8 cellular contexts compared by ENCODE assay signal in genomic region chrX:41734530-41734929, GRCh38. TPM values are rescaled to one million over a fixed set of nuclear protein-coding genes. Genes with fewer than 3 reads are reported as not detected.
DNase-seq lines count a peak whose midpoint lies in the region; ATAC-seq, FAIRE-seq and TF ChIP-seq lines count a peak whose summit lies in the region.

No MANE protein-coding gene starts in this region.

- H3K36me3 ChIP-seq in SJCRH30: no peaks in the 10 kb centered on the region

- peak; percentile 35 for ATAC-seq in GM18868 (IDR thresholded peaks at IDR 0.05; ENCODE audit: unreplicated experiment)
- ATAC-seq in HG02840 (IDR thresholded peaks at IDR 0.05; ENCODE audit: low FRiP score, unreplicated experiment): no peak
- ATAC-seq in HG03280 (IDR thresholded peaks at IDR 0.05; ENCODE audit: unreplicated experiment): no peak
- no peak for ATAC-seq in GM21515 (IDR thresholded peaks at IDR 0.05; ENCODE audit: unreplicated experiment)

- TF ChIP-seq CTCF in fibroblast of mammary gland (conservative IDR thresholded peaks at IDR 0.05; ENCODE audit: control insufficient read depth, insufficient read depth, low read depth, low read length): peak; percentile 55

- peak; percentile 12 for DNase-seq in AG20443 (ENCODE audit: low spot score)
- peak; percentile 4 to 37 for DNase-seq in SJCRH30
- DNase-seq in fibroblast of mammary gland (ENCODE audit: low read depth): peak; percentile 40
- peak; percentile 5 for DNase-seq in urothelium cell line (ENCODE audit: low spot score)

- no peak overlapping the region for H3K27ac ChIP-seq in SJCRH30

- H3K4me3 ChIP-seq in SJCRH30 (no peak overlapping the region), fibroblast of mammary gland (ENCODE audit: control insufficient read depth, low read depth, low read length) (no peak overlapping the region)

- no peaks in the 10 kb centered on the region for H3K27me3 ChIP-seq in SJCRH30

- FAIRE-seq in urothelium cell line (lab: Jason Lieb, UNC): no peak

- H3K9me3 ChIP-seq in SJCRH30 (replicated peaks): no peaks in the 10 kb centered on the region

- no peaks in the 10 kb centered on the region for H3K4me1 ChIP-seq in SJCRH30

RNA-seq across cellular contexts. Expression of gene GPR82, which starts 10.5 kb away (rescaled TPM):
- total RNA-seq in SJCRH30 (2014; rRNA removed; shearing (Covaris generic)): not detected in 2 replicates

RNA-seq across cellular contexts. Expression of gene GPR34, which starts 45.8 kb away (rescaled TPM):
- total RNA-seq in SJCRH30 (2014; rRNA removed; shearing (Covaris generic)): not detected in 2 replicates
